In the genomic region with DNA sequence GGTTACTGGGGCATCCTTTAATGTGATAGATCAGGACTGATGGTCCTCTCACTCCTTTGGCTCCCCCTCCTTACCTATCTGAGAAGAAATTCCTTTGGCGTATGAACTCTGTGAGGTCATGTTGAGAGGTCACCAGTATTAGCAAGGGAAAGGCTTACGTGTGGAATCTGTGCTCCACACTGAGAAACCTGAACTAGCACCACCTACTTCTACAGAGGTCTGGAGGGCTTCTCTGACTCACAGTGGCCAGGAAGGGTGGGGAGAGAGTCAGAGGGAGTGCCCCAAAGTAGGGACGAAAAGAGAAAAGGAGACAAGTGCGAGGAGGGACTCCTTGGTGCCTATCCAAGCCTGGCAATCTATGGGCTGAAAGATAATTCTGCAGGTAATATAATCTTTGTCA, we compare ENCODE assay signal across 29 cellular contexts.
DNase-seq lines count a peak whose midpoint lies in the region; ATAC-seq and TF ChIP-seq lines count a peak whose summit lies in the region.
"Had no signal": no experiment of that assay in that cellular context is flagged by ENCODE, and none has a peak within 500 bp of the region (broad histone marks: within the 10 kb centered on the region; RNA-seq: fewer than 3 reads in every experiment).

No MANE protein-coding gene starts in this region.

- WGBS in stomach, 5 donors = 50 to 67% (median 61%) methylated on average over 4 of the region's 4 CpGs

- peaks cover 15% of the 10 kb centered on the region for H3K4me1 ChIP-seq in PC-9 (replicated peaks; ENCODE audit: insufficient read depth)
- H3K4me1 ChIP-seq in stomach = peaks cover 0 to 21% (median 8%) of the 10 kb centered on the region in 4 donors
- no peaks in the 10 kb centered on the region for H3K4me1 ChIP-seq in CD8-positive, alpha-beta memory T cell (ENCODE audit: insufficient read depth, low read length)
- H3K4me1 ChIP-seq: left lung had no signal

- H3K4me3 Mint-ChIP-seq in CD8-positive, alpha-beta memory T cell = no peak overlapping the region
- H3K4me3 Mint-ChIP-seq: activated CD4-positive, alpha-beta T cell treated with anti-CD3 and anti-CD28 coated beads for 36 hours; activated T-cell treated with anti-CD3 and anti-CD28 coated beads, Interleukin-2, amount 50 U/mL, for 4 hours; CD8-positive, alpha-beta T cell; endodermal cell; natural killer cell treated with Interleukin-12 subunit alpha and Interleukin-12 subunit beta and Interleukin-15 and Interleukin-18, amount 100 ng/mL, for 72 hours; T-helper 2 cell treated with Interferon-gamma antibody and Interleukin-4, amounts not matched to agents 5 μg/mL and 100 μg/mL, for 36 hours had no signal

- H3K36me3 ChIP-seq in PC-9 (ENCODE audit: low read depth) (no peaks in the 10 kb centered on the region), stomach (no peaks in the 10 kb centered on the region)
- H3K36me3 ChIP-seq in CD8-positive, alpha-beta memory T cell (ENCODE audit: insufficient read depth, low read length) = no peaks in the 10 kb centered on the region
- H3K36me3 ChIP-seq: adrenal gland, gastrocnemius medialis, left lung had no signal

- H4K20me1 ChIP-seq in PC-9 (ENCODE audit: insufficient read depth) = no peaks in the 10 kb centered on the region

- in situ Hi-C loops in Caki2 (cut with HindIII; ENCODE audit: low pct_unique_long_range_greater_than_20kb, low sequenced_read_pairs) = no loop called here

- no peaks in the 10 kb centered on the region for H3K36me3 Mint-ChIP-seq in CD8-positive, alpha-beta memory T cell
- H3K36me3 Mint-ChIP-seq: CD8-positive, alpha-beta T cell; natural killer cell treated with Interleukin-12 subunit alpha and Interleukin-12 subunit beta and Interleukin-15 and Interleukin-18, amount 100 ng/mL, for 72 hours had no signal

- TF ChIP-seq POLR2A in stomach (IDR thresholded peaks at IDR 0.05) = no peak

- TF ChIP-seq CTCF in PC-9 (conservative IDR thresholded peaks at IDR 0.05) = no peak
- TF ChIP-seq CTCF in stomach (IDR thresholded peaks at IDR 0.05) = no peak

- no peaks in the 10 kb centered on the region for H3K9me3 Mint-ChIP-seq in CD8-positive, alpha-beta memory T cell
- H3K9me3 Mint-ChIP-seq: activated T-cell treated with anti-CD3 and anti-CD28 coated beads, Interleukin-2, amount 50 U/mL, for 4 hours; CD8-positive, alpha-beta T cell; endodermal cell; natural killer cell treated with Interleukin-12 subunit alpha and Interleukin-12 subunit beta and Interleukin-15 and Interleukin-18, amount 100 ng/mL, for 72 hours; T-helper 2 cell treated with Interferon-gamma antibody and Interleukin-4, amounts not matched to agents 5 μg/mL and 100 μg/mL, for 36 hours had no signal

- no peaks in the 10 kb centered on the region for H3K9me3 ChIP-seq in PC-9 (ENCODE audit: insufficient read depth, low read depth)
- no peaks in the 10 kb centered on the region for H3K9me3 ChIP-seq in stomach
- H3K9me3 ChIP-seq in CD8-positive, alpha-beta memory T cell (ENCODE audit: low read length) = no peaks in the 10 kb centered on the region
- H3K9me3 ChIP-seq: adrenal gland, gastrocnemius medialis, left lung had no signal

- no peaks in the 10 kb centered on the region for H3K27me3 ChIP-seq in PC-9 (ENCODE audit: insufficient read depth, low read depth)
- H3K27me3 ChIP-seq in stomach = no peaks in the 10 kb centered on the region
- no peaks in the 10 kb centered on the region for H3K27me3 ChIP-seq in CD8-positive, alpha-beta memory T cell (ENCODE audit: insufficient read depth, low read length, poor library complexity, severe bottlenecking)
- H3K27me3 ChIP-seq: adrenal gland, gastrocnemius medialis, hepatocyte, left lung had no signal

- no peaks in the 10 kb centered on the region for H3K79me2 ChIP-seq in PC-9 (ENCODE audit: low read depth)
- H3K79me2 ChIP-seq: hepatocyte, parathyroid adenoma had no signal

- H3K27ac Mint-ChIP-seq in CD8-positive, alpha-beta memory T cell = no peak overlapping the region
- H3K27ac Mint-ChIP-seq: activated CD4-positive, alpha-beta T cell treated with anti-CD3 and anti-CD28 coated beads for 36 hours; CD8-positive, alpha-beta T cell; endodermal cell; natural killer cell treated with Interleukin-12 subunit alpha and Interleukin-12 subunit beta and Interleukin-15 and Interleukin-18, amount 100 ng/mL, for 72 hours; T-helper 2 cell treated with Interferon-gamma antibody and Interleukin-4, amounts not matched to agents 5 μg/mL and 100 μg/mL, for 36 hours had no signal

- no TSS peak for BruUV-seq in PC-9 (replicated peaks; lab: Mats Ljungman, UMichigan)

- peak; percentile 53 for DNase-seq in Caki2 (ENCODE audit: low read depth)
- DNase-seq in PC-9 = peak in 1 of 2 experiments; percentile 15
- DNase-seq in left kidney (ENCODE audit: low read depth, low spot score) = peak; percentile 32
- DNase-seq in stomach = no peak
- DNase-seq in CD8-positive, alpha-beta memory T cell = no peak
- no peak for DNase-seq in head of caudate nucleus
- DNase-seq: activated CD4-positive, alpha-beta T cell treated with anti-CD3 and anti-CD28 coated beads for 36 hours; activated T-cell treated with anti-CD3 and anti-CD28 coated beads, Interleukin-2, amount 50 U/mL, for 4 hours; adrenal gland; CD8-positive, alpha-beta T cell; cortex of kidney; endodermal cell; gastrocnemius medialis; GDM1; left lung; NCI-H1048; NCI-H1694 treated with DMSO at 0.1 percent for 48 hours; NCI-H526; NK-92 treated with Interleukin-12 subunit alpha and Interleukin-12 subunit beta, amount 100 ng/mL, for 24 hours; right cardiac atrium; SHP77 treated with DMSO at 0.1 percent for 48 hours; stimulated activated CD4-positive, alpha-beta T cell treated with anti-CD3 and anti-CD28 coated beads, Interleukin-2, amount 100 ng/mL, for 48 hours had no signal

- H3K9me2 ChIP-seq in PC-9 (ENCODE audit: insufficient read depth) = no peaks in the 10 kb centered on the region

- POLR2A ChIA-PET in PC-9 (lab: Charles Lee; ENCODE audit: unreplicated experiment) = no interaction called here
- POLR2A ChIA-PET in CD8-positive, alpha-beta memory T cell (lab: Charles Lee) = no interaction called here

- peaks cover 0 to 4% (median 0%) of the 10 kb centered on the region in 3 donors for H3K4me1 Mint-ChIP-seq in CD8-positive, alpha-beta memory T cell

- ATAC-seq in HG03565 (IDR thresholded peaks at IDR 0.05; ENCODE audit: unreplicated experiment) (no peak), GM18873 (IDR thresholded peaks at IDR 0.05; ENCODE audit: low FRiP score, unreplicated experiment) (no peak)
- ATAC-seq: activated CD4-positive, alpha-beta T cell treated with anti-CD3 and anti-CD28 coated beads for 36 hours; activated T-cell treated with anti-CD3 and anti-CD28 coated beads, Interleukin-2, amount 50 U/mL, for 4 hours; CD8-positive, alpha-beta T cell; natural killer cell treated with Interleukin-12 subunit alpha and Interleukin-12 subunit beta and Interleukin-15 and Interleukin-18, amount 100 ng/mL, for 72 hours; Panc1 had no signal

- CTCF ChIA-PET in PC-9 (lab: Charles Lee) = interaction anchor here (2.2 kb wide), 1 partner anchor 56 kb away, joined by 9 read pairs; no protein-coding TSS in a partner anchor
- CTCF ChIA-PET in CD8-positive, alpha-beta memory T cell (lab: Charles Lee) = no interaction called here

- H3K27me3 Mint-ChIP-seq in CD8-positive, alpha-beta memory T cell = peaks cover 0 to 1% of the 10 kb centered on the region in 2 donors

- no peak overlapping the region for H2AFZ ChIP-seq in PC-9
- H2AFZ ChIP-seq: hepatocyte, parathyroid adenoma had no signal

- no peak overlapping the region for H3K4me2 ChIP-seq in PC-9
- H3K4me2 ChIP-seq: hepatocyte had no signal

- intact Hi-C loops in PC-9 (cut with micrococcal nuclease; ENCODE audit: unreplicated experiment) = loop anchor here (5.0 kb wide), 2 partner anchors 102 to 142 kb away; no protein-coding TSS in a partner anchor
- intact Hi-C loops in stomach (cut with DNase I; ENCODE audit: low total_unique reads) = no loop called here
- intact Hi-C loops in head of caudate nucleus (cut with DNase I) = loop anchor here (10.0 kb wide), 1 partner anchor 61 kb away; no protein-coding TSS in a partner anchor

- H3K4me3 ChIP-seq in PC-9 (no peak overlapping the region), stomach (no peak overlapping the region)
- H3K4me3 ChIP-seq in CD8-positive, alpha-beta memory T cell (ENCODE audit: low read length) = no peak overlapping the region
- H3K4me3 ChIP-seq: adrenal gland, gastrocnemius medialis, hepatocyte, left lung had no signal

- no peak for TF ChIP-seq EP300 in stomach (IDR thresholded peaks at IDR 0.05)

- peak overlapping the region; percentile 58; the same call in 1 of the 2 replicates for H3K27ac ChIP-seq in PC-9
- H3K27ac ChIP-seq in stomach = peak overlapping the region in 3 of 5 donors; percentile 62 to 75 (median 71)
- no peak overlapping the region for H3K27ac ChIP-seq in CD8-positive, alpha-beta memory T cell (ENCODE audit: low read depth, low read length)
- H3K27ac ChIP-seq: parathyroid adenoma had no signal

- H3F3A ChIP-seq in PC-9 (ENCODE audit: insufficient read depth, low read depth) = peaks cover 4% of the 10 kb centered on the region; the same call in 1 of the 2 replicates

Comparison
In these comparisons a context has a peak if more than half of its experiments do, and no peak if none do; other contexts are left out.
1. DNase-seq: peak in Caki2 (single experiment) and left kidney (single experiment); none in stomach (single experiment), CD8-positive, alpha-beta memory T cell (0 of 5) and head of caudate nucleus (0 of 42).